ENCODE assay signal across 18 cellular contexts in genomic region chr3:192958219-192958872, GRCh38. TPM values are rescaled to one million over a fixed set of nuclear protein-coding genes. Genes with fewer than 3 reads are reported as not detected.
DNase-seq lines count a peak whose midpoint lies in the region; ATAC-seq, FAIRE-seq and TF ChIP-seq lines count a peak whose summit lies in the region.
"Had no signal": no experiment of that assay in that cellular context is flagged by ENCODE, and none has a peak within 500 bp of the region (broad histone marks: within the 10 kb centered on the region; RNA-seq: fewer than 3 reads in every experiment).

No MANE protein-coding gene starts in this region.

- intact Hi-C loops in left lung (cut with DNase I) (no loop called here), uterus (cut with DNase I; ENCODE audit: low total_unique reads) (no loop called here)

- H3K4me1 ChIP-seq in astrocyte (ENCODE audit: insufficient read depth, low read length) (peaks cover 12% of the 10 kb centered on the region), left lung (peaks cover 0 to 17% of the 10 kb centered on the region in 2 donors), uterus (no peaks in the 10 kb centered on the region)
- H3K4me1 ChIP-seq: psoas muscle had no signal

- no peak overlapping the region for H2AFZ ChIP-seq in astrocyte (ENCODE audit: low read depth, low read length)

- no peak for FAIRE-seq in astrocyte (lab: Jason Lieb, UNC)

- H3K9me3 ChIP-seq in astrocyte (ENCODE audit: insufficient read depth, low read depth, low read length) (no peaks in the 10 kb centered on the region), left lung (no peaks in the 10 kb centered on the region), uterus (no peaks in the 10 kb centered on the region), MG63 (no peaks in the 10 kb centered on the region)
- H3K9me3 ChIP-seq: psoas muscle had no signal

- no peaks in the 10 kb centered on the region for H3K27me3 ChIP-seq in astrocyte (ENCODE audit: insufficient read depth, low read length)
- no peaks in the 10 kb centered on the region for H3K27me3 ChIP-seq in left lung
- no peaks in the 10 kb centered on the region for H3K27me3 ChIP-seq in uterus
- H3K27me3 ChIP-seq in MG63, result no peaks in the 10 kb centered on the region

- DNase-seq in activated naive CD8-positive, alpha-beta T cell treated with anti-CD3 and anti-CD28 coated beads, Interleukin-2, amount 50 U/mL, for 24 hours, result no peak
- DNase-seq in activated naive CD8-positive, alpha-beta T cell treated with anti-CD3 and anti-CD28 coated beads for 36 hours, result no peak
- DNase-seq in astrocyte (ENCODE audit: low read depth), result no peak
- DNase-seq in left lung, result no peak
- DNase-seq in uterus, result no peak
- no peak for DNase-seq in mesothelial cell of epicardium (ENCODE audit: low spot score in 2 of 2, unreplicated experiment in 2 of 2)
- no peak for DNase-seq in MG63
- no peak for DNase-seq in NK-92 treated with Interleukin-12 subunit alpha and Interleukin-12 subunit beta, amount 100 ng/mL, for 24 hours (lab: John Stamatoyannopoulos, UW)
- DNase-seq: activated CD8-positive, alpha-beta memory T cell treated with anti-CD3 and anti-CD28 coated beads for 24 hours; activated naive CD4-positive, alpha-beta T cell; DMS 273 treated with DMSO at 0.1 percent for 48 hours; endodermal cell; kidney glomerular epithelial cell; natural killer cell; NCI-H1694; psoas muscle had no signal

- H3K9ac ChIP-seq in astrocyte (ENCODE audit: low read length), result peak overlapping the region; percentile 44

- H3K27ac Mint-ChIP-seq in activated naive CD8-positive, alpha-beta T cell treated with anti-CD3 and anti-CD28 coated beads, Interleukin-2, amount 50 U/mL, for 24 hours, result peak overlapping the region; percentile 79
- H3K27ac Mint-ChIP-seq in activated naive CD8-positive, alpha-beta T cell treated with anti-CD3 and anti-CD28 coated beads for 36 hours, result no peak overlapping the region
- H3K27ac Mint-ChIP-seq in astrocyte (ENCODE audit: unreplicated experiment), result no peak overlapping the region
- H3K27ac Mint-ChIP-seq in mesothelial cell of epicardium, result no peak overlapping the region
- H3K27ac Mint-ChIP-seq: B cell, endodermal cell, natural killer cell had no signal

- no peak for TF ChIP-seq POLR2A in uterus (IDR thresholded peaks at IDR 0.05)

- peaks cover 8% of the 10 kb centered on the region for H3K9me3 Mint-ChIP-seq in activated naive CD8-positive, alpha-beta T cell treated with anti-CD3 and anti-CD28 coated beads, Interleukin-2, amount 50 U/mL, for 24 hours
- peaks cover 7% of the 10 kb centered on the region for H3K9me3 Mint-ChIP-seq in activated naive CD8-positive, alpha-beta T cell treated with anti-CD3 and anti-CD28 coated beads for 36 hours
- H3K9me3 Mint-ChIP-seq in astrocyte (ENCODE audit: unreplicated experiment) (no peaks in the 10 kb centered on the region), mesothelial cell of epicardium (no peaks in the 10 kb centered on the region)

- H4K20me1 ChIP-seq in astrocyte (ENCODE audit: insufficient read depth, low read length), result no peaks in the 10 kb centered on the region

- H3K36me3 ChIP-seq in astrocyte (ENCODE audit: insufficient read depth, low read length), result no peaks in the 10 kb centered on the region
- no peaks in the 10 kb centered on the region for H3K36me3 ChIP-seq in left lung
- no peaks in the 10 kb centered on the region for H3K36me3 ChIP-seq in uterus
- no peaks in the 10 kb centered on the region for H3K36me3 ChIP-seq in MG63

- TF ChIP-seq CTCF in astrocyte (IDR thresholded peaks at IDR 0.05; ENCODE audit: insufficient read depth, low read depth, low read length) (no peak), left lung (IDR thresholded peaks at IDR 0.05) (no peak), uterus (IDR thresholded peaks at IDR 0.05) (no peak), mesothelial cell of epicardium (IDR thresholded peaks at IDR 0.05; ENCODE audit: unreplicated experiment) (no peak)

- ATAC-seq in activated naive CD8-positive, alpha-beta T cell treated with anti-CD3 and anti-CD28 coated beads, Interleukin-2, amount 50 U/mL, for 24 hours, result peak; percentile 53
- no peak for ATAC-seq in left lung

- H3K4me3 ChIP-seq in astrocyte (ENCODE audit: insufficient read depth, low read depth, low read length), result no peak overlapping the region
- no peak overlapping the region for H3K4me3 ChIP-seq in left lung
- no peak overlapping the region for H3K4me3 ChIP-seq in uterus
- no peak overlapping the region for H3K4me3 ChIP-seq in MG63
- H3K4me3 ChIP-seq: psoas muscle had no signal

- H3K36me3 Mint-ChIP-seq in activated naive CD8-positive, alpha-beta T cell treated with anti-CD3 and anti-CD28 coated beads, Interleukin-2, amount 50 U/mL, for 24 hours (ENCODE audit: low read depth), result peaks cover 2% of the 10 kb centered on the region
- H3K36me3 Mint-ChIP-seq in activated naive CD8-positive, alpha-beta T cell treated with anti-CD3 and anti-CD28 coated beads for 36 hours, result no peaks in the 10 kb centered on the region
- H3K36me3 Mint-ChIP-seq in astrocyte (ENCODE audit: low read depth, unreplicated experiment) (no peaks in the 10 kb centered on the region), mesothelial cell of epicardium (no peaks in the 10 kb centered on the region)
- H3K36me3 Mint-ChIP-seq: natural killer cell had no signal

- H3K4me1 Mint-ChIP-seq in activated naive CD8-positive, alpha-beta T cell treated with anti-CD3 and anti-CD28 coated beads, Interleukin-2, amount 50 U/mL, for 24 hours, result peaks cover 20% of the 10 kb centered on the region
- H3K4me1 Mint-ChIP-seq in activated naive CD8-positive, alpha-beta T cell treated with anti-CD3 and anti-CD28 coated beads for 36 hours, result peaks cover 16% of the 10 kb centered on the region
- H3K4me1 Mint-ChIP-seq in astrocyte (ENCODE audit: low read depth, unreplicated experiment), result peaks cover 8% of the 10 kb centered on the region
- peaks cover 2% of the 10 kb centered on the region for H3K4me1 Mint-ChIP-seq in mesothelial cell of epicardium
- H3K4me1 Mint-ChIP-seq: B cell; central memory CD8-positive, alpha-beta T cell; endodermal cell; natural killer cell had no signal

- no peaks in the 10 kb centered on the region for H3K79me2 ChIP-seq in astrocyte (ENCODE audit: insufficient read depth, low read length)

- no peak overlapping the region for H3K4me3 Mint-ChIP-seq in activated naive CD8-positive, alpha-beta T cell treated with anti-CD3 and anti-CD28 coated beads, Interleukin-2, amount 50 U/mL, for 24 hours
- H3K4me3 Mint-ChIP-seq in activated naive CD8-positive, alpha-beta T cell treated with anti-CD3 and anti-CD28 coated beads for 36 hours, result no peak overlapping the region
- H3K4me3 Mint-ChIP-seq in astrocyte (ENCODE audit: unreplicated experiment) (no peak overlapping the region), mesothelial cell of epicardium (no peak overlapping the region)
- H3K4me3 Mint-ChIP-seq: B cell; central memory CD8-positive, alpha-beta T cell; endodermal cell; natural killer cell had no signal

- H3K4me2 ChIP-seq in astrocyte (ENCODE audit: low read length), result peak overlapping the region; percentile 65

- H3K27ac ChIP-seq in astrocyte (ENCODE audit: low read depth, low read length) (peak overlapping the region; percentile 68), left lung (peak overlapping the region; percentile 28 to 69), uterus (peak overlapping the region; percentile 17 to 27)
- H3K27ac ChIP-seq: psoas muscle had no signal

- H3K27me3 Mint-ChIP-seq in activated naive CD8-positive, alpha-beta T cell treated with anti-CD3 and anti-CD28 coated beads, Interleukin-2, amount 50 U/mL, for 24 hours, result peaks cover 2% of the 10 kb centered on the region
- no peaks in the 10 kb centered on the region for H3K27me3 Mint-ChIP-seq in activated naive CD8-positive, alpha-beta T cell treated with anti-CD3 and anti-CD28 coated beads for 36 hours
- H3K27me3 Mint-ChIP-seq in astrocyte (ENCODE audit: low read depth, unreplicated experiment) (no peaks in the 10 kb centered on the region), mesothelial cell of epicardium (ENCODE audit: low read depth) (no peaks in the 10 kb centered on the region)
- H3K27me3 Mint-ChIP-seq: B cell; central memory CD8-positive, alpha-beta T cell had no signal

RNA-seq across cellular contexts. Expression of gene MB21D2, which starts 40.7 kb away (rescaled TPM):
- total RNA-seq in activated naive CD8-positive, alpha-beta T cell treated with anti-CD3 and anti-CD28 coated beads for 36 hours, result 1 to 10 TPM; 6.4 to 6.6 TPM
- total RNA-seq in astrocyte (10.7 and 11.0 TPM in 2 replicates), left lung (1 to 10 TPM; 3.2 to 4.1 TPM), uterus (10 to 100 TPM in 2 of 4 donors, 1 to 10 TPM in 2; 5.0 to 21.8 (median 11.9) TPM), mesothelial cell of epicardium (8.5 to 9.4 TPM (median 9.1 TPM) in 3 replicates)
- 23.8 and 26.4 TPM in 2 replicates for total RNA-seq in MG63 (2014; rRNA removed; shearing (Covaris generic); ENCODE audit: low replicate concordance)
